21 cellular contexts compared by ENCODE assay signal in the genomic region with DNA sequence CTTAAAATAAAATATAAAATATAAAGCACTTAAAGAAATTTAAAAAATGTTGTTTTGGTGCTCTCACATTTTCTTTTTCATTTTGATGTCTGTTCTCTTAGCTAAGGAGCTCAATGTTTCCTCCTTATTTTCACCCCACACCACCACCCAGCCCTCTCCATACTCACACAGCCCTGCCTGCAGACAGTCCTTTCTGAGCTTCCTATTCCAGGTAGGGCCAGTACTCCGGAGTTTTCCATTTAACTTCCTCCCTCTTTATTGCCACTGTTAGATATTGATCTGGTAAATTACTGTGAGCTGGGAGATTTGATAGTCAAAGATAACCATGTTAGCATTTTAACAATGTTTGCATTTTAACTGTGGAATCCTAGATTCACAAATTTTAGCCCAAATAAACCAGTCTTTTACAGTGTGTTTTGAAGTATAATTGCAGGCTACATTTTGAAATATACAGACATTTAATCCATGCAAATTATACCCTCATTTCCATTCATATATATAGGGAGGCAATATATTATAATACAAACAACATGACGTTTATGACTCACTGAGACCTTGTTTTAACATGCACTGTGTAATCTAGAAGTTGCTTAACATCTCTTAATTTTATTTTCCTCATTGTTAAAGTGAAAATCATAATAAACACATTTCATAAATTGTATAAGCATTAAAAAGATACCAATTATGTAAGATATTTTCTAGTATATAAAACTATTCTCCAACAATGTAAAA.
"Had no signal": no experiment of that assay in that cellular context is flagged by ENCODE, and none has a peak within 500 bp of the region (broad histone marks: within the 10 kb centered on the region; RNA-seq: fewer than 3 reads in every experiment).

No MANE protein-coding gene starts in this region.

- FAIRE-seq: pancreas had no signal

- H3K9ac ChIP-seq: neural progenitor cell had no signal

- DNase-seq: activated CD4-positive, alpha-beta T cell treated with anti-CD3 and anti-CD28 coated beads for 4 hours; activated CD8-positive, alpha-beta T cell treated with anti-CD3 and anti-CD28 coated beads for 36 hours; activated gamma-delta T cell; activated T-cell treated with anti-CD3 and anti-CD28 coated beads, Interleukin-2, amount 50 U/mL, for 72 hours; amniotic stem cell; central memory CD4-positive, alpha-beta T cell; esophagus squamous epithelium; foreskin melanocyte; head of caudate nucleus; lower lobe of right lung; naive B cell; pancreas; sigmoid colon; spleen; stomach; T1000; testis; upper lobe of left lung had no signal

- H3K4me3 ChIP-seq: coronary artery, esophagus squamous epithelium, lower lobe of right lung, neural progenitor cell, pancreas, sigmoid colon, spleen, stomach, testis, upper lobe of left lung had no signal

- ATAC-seq: activated CD8-positive, alpha-beta T cell treated with anti-CD3 and anti-CD28 coated beads for 36 hours; activated naive CD4-positive, alpha-beta T cell treated with anti-CD3 and anti-CD28 coated beads, Interleukin-2, amount 50 U/mL, for 72 hours; activated T-cell treated with anti-CD3 and anti-CD28 coated beads, Interleukin-2, amount 50 U/mL, for 72 hours; lower lobe of right lung; pancreas had no signal

- H2AFZ ChIP-seq: neural progenitor cell had no signal

- H3K4me1 ChIP-seq: esophagus squamous epithelium, lower lobe of right lung, neural progenitor cell, pancreas, sigmoid colon, spleen, stomach, testis, upper lobe of left lung had no signal

- H3K36me3 ChIP-seq: esophagus squamous epithelium, lower lobe of right lung, neural progenitor cell, pancreas, sigmoid colon, spleen, stomach, upper lobe of left lung had no signal

- H3K27me3 ChIP-seq: esophagus squamous epithelium, neural progenitor cell, pancreas, sigmoid colon, spleen, stomach, testis, upper lobe of left lung had no signal

- H3K4me2 ChIP-seq: neural progenitor cell had no signal

- H3K9me3 ChIP-seq: esophagus squamous epithelium, lower lobe of right lung, pancreas, sigmoid colon, spleen, stomach, testis, upper lobe of left lung had no signal

- H3K27ac ChIP-seq: coronary artery, esophagus squamous epithelium, lower lobe of right lung, neural progenitor cell, pancreas, sigmoid colon, spleen, stomach, testis, upper lobe of left lung had no signal
